ENCODE assay signal across 10 cellular contexts in the genomic region with DNA sequence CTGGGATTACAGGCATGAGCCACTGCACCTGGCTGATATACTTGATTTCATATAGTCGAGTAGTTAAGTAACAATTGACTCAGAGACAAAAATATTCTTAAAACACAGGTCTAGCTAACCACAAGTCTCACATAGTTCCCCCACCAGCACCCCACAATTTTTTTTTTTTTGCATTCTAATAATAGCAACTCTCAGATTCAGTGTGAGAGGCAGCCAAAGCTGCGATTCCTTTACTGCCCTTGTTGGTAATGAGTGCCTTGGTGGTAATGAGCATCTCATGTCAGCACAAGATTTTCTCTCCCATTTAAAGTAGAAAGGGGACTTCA.
DNase-seq lines count a peak whose midpoint lies in the region; ATAC-seq, FAIRE-seq and TF ChIP-seq lines count a peak whose summit lies in the region.
"Had no signal": no experiment of that assay in that cellular context is flagged by ENCODE, and none has a peak within 500 bp of the region (broad histone marks: within the 10 kb centered on the region; RNA-seq: fewer than 3 reads in every experiment).

No MANE protein-coding gene starts in this region.

- ATAC-seq in GM18861 (IDR thresholded peaks at IDR 0.05; ENCODE audit: unreplicated experiment) (peak; percentile 88), GM21529 (IDR thresholded peaks at IDR 0.05; ENCODE audit: unreplicated experiment) (peak; percentile 91), HG03135 (IDR thresholded peaks at IDR 0.05; ENCODE audit: unreplicated experiment) (peak; percentile 91)

- H3K4me3 ChIP-seq in bronchial epithelial cell (ENCODE audit: low read depth, low read length): no peak overlapping the region

- H3K36me3 ChIP-seq in bronchial epithelial cell (ENCODE audit: control insufficient read depth, insufficient read depth, low read length): no peaks in the 10 kb centered on the region

- no peaks in the 10 kb centered on the region for H3K27me3 ChIP-seq in bronchial epithelial cell (ENCODE audit: control insufficient read depth, insufficient read depth, low read length)

- TF ChIP-seq CTCF in bronchial epithelial cell (IDR thresholded peaks at IDR 0.05; ENCODE audit: insufficient read depth, low read length, severe bottlenecking): no peak

- DNase-seq in bronchial epithelial cell (ENCODE audit: low read depth): peak; percentile 35
- DNase-seq in NCI-H2227 (lab: John Stamatoyannopoulos, UW; ENCODE audit: unreplicated experiment): no peak
- no peak for DNase-seq in activated CD4-positive, alpha-beta T cell treated with anti-CD3 and anti-CD28 coated beads for 4 hours
- no peak for DNase-seq in NCI-H1417 treated with DMSO at 0.1 percent for 48 hours (lab: John Stamatoyannopoulos, UW)
- DNase-seq in activated naive CD4-positive, alpha-beta T cell treated with Interleukin-2 at 50 U/mL for 16 hours: no peak
- DNase-seq: activated T-cell treated with anti-CD3 and anti-CD28 coated beads for 4 hours, foreskin fibroblast had no signal

- FAIRE-seq in bronchial epithelial cell (lab: Jason Lieb, UNC): no peak
